10 cellular contexts compared by ENCODE assay signal in genomic region chr1:108704501-108704900, GRCh38. TPM values are rescaled to one million over a fixed set of nuclear protein-coding genes. Genes with fewer than 3 reads are reported as not detected.
A peak's percentile ranks its signal among the peaks of the same experiment; 100 is the strongest.
DNase-seq lines count a peak whose midpoint lies in the region; ATAC-seq and TF ChIP-seq lines count a peak whose summit lies in the region.
"Had no signal": no experiment of that assay in that cellular context is flagged by ENCODE, and none has a peak within 500 bp of the region (broad histone marks: within the 10 kb centered on the region; RNA-seq: fewer than 3 reads in every experiment).

No MANE protein-coding gene starts in this region.

- H3F3A ChIP-seq in GM23248 (ENCODE audit: insufficient read depth): peaks cover 55% of the 10 kb centered on the region

- H3K27me3 Mint-ChIP-seq in activated T-helper 1 cell treated with anti-CD3 and anti-CD28 coated beads, Interleukin-12 subunit alpha, Interleukin-12 subunit beta, Interleukin-2, Interleukin-4 antibody, amounts not matched to agents 30 ng/mL and 10 ng/mL and 1 ng/mL, durations not matched to agents 14 hours and 24 hours and 36 hours (ENCODE audit: insufficient read depth): no peaks in the 10 kb centered on the region

- peaks cover 18% of the 10 kb centered on the region for H3K4me1 ChIP-seq in GM23248 (ENCODE audit: insufficient read depth)
- H3K4me1 ChIP-seq: thyroid gland had no signal

- peak overlapping the region; percentile 34; the same call in 1 of the 2 replicates for H3K9ac ChIP-seq in GM23248

- no peaks in the 10 kb centered on the region for H4K20me1 ChIP-seq in GM23248 (ENCODE audit: insufficient read depth)

- H3K9me3 ChIP-seq in AG04450 (ENCODE audit: control insufficient read depth, insufficient read depth, low read length) (no peaks in the 10 kb centered on the region), GM23248 (ENCODE audit: low read depth) (no peaks in the 10 kb centered on the region)
- H3K9me3 ChIP-seq: thyroid gland had no signal

- 0 out of 2 replicates have a peak, but pooled peaks cover under 1% of the 10 kb centered on the region for H3K79me2 ChIP-seq in GM23248 (ENCODE audit: insufficient read depth)

- H3K9me3 Mint-ChIP-seq in activated T-helper 1 cell treated with anti-CD3 and anti-CD28 coated beads, Interleukin-12 subunit alpha, Interleukin-12 subunit beta, Interleukin-2, Interleukin-4 antibody, amounts not matched to agents 30 ng/mL and 10 ng/mL and 1 ng/mL, durations not matched to agents 14 hours and 24 hours and 36 hours: no peaks in the 10 kb centered on the region

- H3K36me3 Mint-ChIP-seq in activated T-helper 1 cell treated with anti-CD3 and anti-CD28 coated beads, Interleukin-12 subunit alpha, Interleukin-12 subunit beta, Interleukin-2, Interleukin-4 antibody, amounts not matched to agents 30 ng/mL and 10 ng/mL and 1 ng/mL, durations not matched to agents 14 hours and 24 hours and 36 hours (ENCODE audit: low read depth): peaks cover 23% of the 10 kb centered on the region

- no peak overlapping the region for H3K4me3 Mint-ChIP-seq in activated T-helper 1 cell treated with anti-CD3 and anti-CD28 coated beads, Interleukin-12 subunit alpha, Interleukin-12 subunit beta, Interleukin-2, Interleukin-4 antibody, amounts not matched to agents 30 ng/mL and 10 ng/mL and 1 ng/mL, durations not matched to agents 14 hours and 24 hours and 36 hours

- ATAC-seq in GM18873 (IDR thresholded peaks at IDR 0.05; ENCODE audit: low FRiP score, unreplicated experiment) (no peak), HG03196 (IDR thresholded peaks at IDR 0.05; ENCODE audit: unreplicated experiment) (no peak), HG02678 (IDR thresholded peaks at IDR 0.05; ENCODE audit: unreplicated experiment) (no peak)

- TF ChIP-seq CTCF in AG04450 (IDR thresholded peaks at IDR 0.05; ENCODE audit: low read depth, low read length) (no peak), fibroblast of villous mesenchyme (IDR thresholded peaks at IDR 0.05; ENCODE audit: insufficient read depth, low read depth, low read length) (no peak)

- H3K4me2 ChIP-seq in GM23248 (ENCODE audit: unreplicated experiment): peak overlapping the region; percentile 42

- CTCF ChIA-PET in AG04450 (lab: Charles Lee): interaction anchor here (1.6 to 1.7 kb wide), 2 partner anchors 192 to 194 kb away, joined by 4 to 6 read pairs; no protein-coding TSS in a partner anchor

- POLR2A ChIA-PET in AG04450 (lab: Yijun Ruan, JAX): interaction anchor here (1.4 to 2.6 kb wide), 2 partner anchors 12 to 19 kb away, joined by 3 to 10 read pairs; partner anchors contain the start of gene PRPF38B

- H3K4me3 ChIP-seq in AG04450 (ENCODE audit: low read depth, low read length) (no peak overlapping the region), GM23248 (peak overlapping the region; percentile 39), fibroblast of villous mesenchyme (ENCODE audit: low read depth, low read length) (no peak overlapping the region)
- H3K4me3 ChIP-seq: thyroid gland had no signal

- H3K9me2 ChIP-seq in GM23248 (ENCODE audit: insufficient read depth): no peaks in the 10 kb centered on the region

- peak overlapping the region; percentile 90 for H3K27ac Mint-ChIP-seq in activated T-helper 1 cell treated with anti-CD3 and anti-CD28 coated beads, Interleukin-12 subunit alpha, Interleukin-12 subunit beta, Interleukin-2, Interleukin-4 antibody, amounts not matched to agents 30 ng/mL and 10 ng/mL and 1 ng/mL, durations not matched to agents 14 hours and 24 hours and 36 hours

- no peaks in the 10 kb centered on the region for H3K27me3 ChIP-seq in AG04450 (ENCODE audit: control insufficient read depth, insufficient read depth, low read length)
- H3K27me3 ChIP-seq in GM23248 (replicated peaks; ENCODE audit: insufficient read depth): no peaks in the 10 kb centered on the region
- H3K27me3 ChIP-seq: thyroid gland had no signal

- H3K4me1 Mint-ChIP-seq in activated T-helper 1 cell treated with anti-CD3 and anti-CD28 coated beads, Interleukin-12 subunit alpha, Interleukin-12 subunit beta, Interleukin-2, Interleukin-4 antibody, amounts not matched to agents 30 ng/mL and 10 ng/mL and 1 ng/mL, durations not matched to agents 14 hours and 24 hours and 36 hours (ENCODE audit: low read depth): peaks cover 42% of the 10 kb centered on the region

- no peak overlapping the region for H2AFZ ChIP-seq in GM23248

- in situ Hi-C loops in GM23248 (cut with MboI): no loop called here

- H3K27ac ChIP-seq in AG04450 (ENCODE audit: low read depth, low read length) (peak overlapping the region; percentile 13), GM23248 (peak overlapping the region; percentile 76)
- H3K27ac ChIP-seq: thyroid gland had no signal

- H3K36me3 ChIP-seq in GM23248 (ENCODE audit: low read depth): peaks cover 23% of the 10 kb centered on the region

- DNase-seq in AG04450 (ENCODE audit: low read depth, low spot score) (peak; percentile 45), GM23248 (peak; percentile 87), fibroblast of villous mesenchyme (ENCODE audit: low read depth) (peak; percentile 77), globus pallidus (ENCODE audit: low spot score) (no peak)
- DNase-seq in activated T-helper 1 cell treated with anti-CD3 and anti-CD28 coated beads, Interleukin-12 subunit alpha, Interleukin-12 subunit beta, Interleukin-2, Interleukin-4 antibody, amounts not matched to agents 30 ng/mL and 10 ng/mL and 1 ng/mL, durations not matched to agents 14 hours and 24 hours and 36 hours (ENCODE audit: low spot score): no peak

- 29% methylated on average over 2 of the region's 2 CpGs for WGBS in GM23248 (ENCODE audit: low coverage in 1 of 2, low lambda C conversion rate in 2 of 2, missing lambda C conversion rate in 2 of 2), 2 experiments

- intact Hi-C loops in activated T-helper 1 cell treated with anti-CD3 and anti-CD28 coated beads, Interleukin-12 subunit alpha, Interleukin-12 subunit beta, Interleukin-2, Interleukin-4 antibody, amounts not matched to agents 30 ng/mL and 10 ng/mL and 1 ng/mL, durations not matched to agents 14 hours and 24 hours and 36 hours (cut with micrococcal nuclease): loop anchor here (2.0 kb wide), 1 partner anchor 42 kb away; the partner anchor contains the start of gene STXBP3

RNA-seq across cellular contexts. Expression of gene FNDC7, which starts 8.2 kb away (rescaled TPM):
- not detected in 2 replicates for polyA plus RNA-seq in AG04450 (2011; rRNA removed)
- polyA minus RNA-seq in AG04450 (2011; rRNA and poly(A)+ RNA removed): 0.41 TPM in 1 of 2 replicates, not detected in the other
- total RNA-seq in GM23248 (2014; rRNA removed; shearing (Covaris generic)): not detected in 2 replicates
- not detected in 2 replicates for polyA plus RNA-seq in GM23248 (2016; fragmentation: Nextera tagmentation; extraction: Ambion mirVana)
- 0.05 TPM in 1 of 2 replicates, not detected in the other for total RNA-seq in activated T-helper 1 cell treated with anti-CD3 and anti-CD28 coated beads, Interleukin-12 subunit alpha, Interleukin-12 subunit beta, Interleukin-2, Interleukin-4 antibody, amounts not matched to agents 30 ng/mL and 10 ng/mL and 1 ng/mL, durations not matched to agents 14 hours and 24 hours and 36 hours
- total RNA-seq in fibroblast of villous mesenchyme: 0.43 TPM in 1 of 2 replicates, not detected in the other
- total RNA-seq: glomerular endothelial cell, thyroid gland had no signal

RNA-seq across cellular contexts. Expression of gene PRPF38B, which starts 12.4 kb away (rescaled TPM):
- polyA plus RNA-seq in AG04450 (2011; rRNA removed): 23.4 and 35.6 TPM in 2 replicates
- polyA minus RNA-seq in AG04450 (2011; rRNA and poly(A)+ RNA removed): 11.6 and 15.9 TPM in 2 replicates
- total RNA-seq in GM23248 (2014; rRNA removed; shearing (Covaris generic)): 9.7 and 10.9 TPM in 2 replicates
- polyA plus RNA-seq in GM23248 (2016; fragmentation: Nextera tagmentation; extraction: Ambion mirVana): 21.3 and 25.6 TPM in 2 replicates
- total RNA-seq in activated T-helper 1 cell treated with anti-CD3 and anti-CD28 coated beads, Interleukin-12 subunit alpha, Interleukin-12 subunit beta, Interleukin-2, Interleukin-4 antibody, amounts not matched to agents 30 ng/mL and 10 ng/mL and 1 ng/mL, durations not matched to agents 14 hours and 24 hours and 36 hours: 94.4 and 99.8 TPM in 2 replicates
- 17.1 and 21.6 TPM in 2 replicates for total RNA-seq in fibroblast of villous mesenchyme

RNA-seq across cellular contexts. Expression of gene STXBP3, which starts 42.0 kb away (rescaled TPM):
- polyA plus RNA-seq in AG04450 (2011; rRNA removed): 25.5 and 44.0 TPM in 2 replicates
- 58.6 and 66.3 TPM in 2 replicates for polyA minus RNA-seq in AG04450 (2011; rRNA and poly(A)+ RNA removed)
- total RNA-seq in GM23248 (2014; rRNA removed; shearing (Covaris generic)): 26.8 and 42.3 TPM in 2 replicates
- polyA plus RNA-seq in GM23248 (2016; fragmentation: Nextera tagmentation; extraction: Ambion mirVana): 43.7 and 46.4 TPM in 2 replicates
- total RNA-seq in activated T-helper 1 cell treated with anti-CD3 and anti-CD28 coated beads, Interleukin-12 subunit alpha, Interleukin-12 subunit beta, Interleukin-2, Interleukin-4 antibody, amounts not matched to agents 30 ng/mL and 10 ng/mL and 1 ng/mL, durations not matched to agents 14 hours and 24 hours and 36 hours: 39.6 and 42.4 TPM in 2 replicates
- 39.9 and 79.5 TPM in 2 replicates for total RNA-seq in fibroblast of villous mesenchyme

RNA-seq across cellular contexts. Expression of gene HENMT1, which starts 43.6 kb away (rescaled TPM):
- polyA plus RNA-seq in AG04450 (2011; rRNA removed) (2.2 and 2.3 TPM in 2 replicates), GM23248 (2016; fragmentation: Nextera tagmentation; extraction: Ambion mirVana) (6.3 and 7.6 TPM in 2 replicates)
- polyA minus RNA-seq in AG04450 (2011; rRNA and poly(A)+ RNA removed): 1.1 TPM in 2 replicates
- total RNA-seq in GM23248 (2014; rRNA removed; shearing (Covaris generic)): 2.4 and 7.2 TPM in 2 replicates
- 17.9 and 20.7 TPM in 2 replicates for total RNA-seq in activated T-helper 1 cell treated with anti-CD3 and anti-CD28 coated beads, Interleukin-12 subunit alpha, Interleukin-12 subunit beta, Interleukin-2, Interleukin-4 antibody, amounts not matched to agents 30 ng/mL and 10 ng/mL and 1 ng/mL, durations not matched to agents 14 hours and 24 hours and 36 hours
- total RNA-seq in fibroblast of villous mesenchyme: 5.2 and 6.0 TPM in 2 replicates

Comparison
In these comparisons a context has a peak if more than half of its experiments do, and no peak if none do; other contexts are left out.
1. DNase-seq: peak in AG04450 (single experiment), GM23248 (single experiment) and fibroblast of villous mesenchyme (single experiment); none in activated T-helper 1 cell treated with anti-CD3 and anti-CD28 coated beads, Interleukin-12 subunit alpha, Interleukin-12 subunit beta, Interleukin-2, Interleukin-4 antibody, amounts not matched to agents 30 ng/mL and 10 ng/mL and 1 ng/mL, durations not matched to agents 14 hours and 24 hours and 36 hours (single experiment) and globus pallidus (single experiment).